Comparison of ENCODE assay signal across 19 cellular contexts in the genomic region with DNA sequence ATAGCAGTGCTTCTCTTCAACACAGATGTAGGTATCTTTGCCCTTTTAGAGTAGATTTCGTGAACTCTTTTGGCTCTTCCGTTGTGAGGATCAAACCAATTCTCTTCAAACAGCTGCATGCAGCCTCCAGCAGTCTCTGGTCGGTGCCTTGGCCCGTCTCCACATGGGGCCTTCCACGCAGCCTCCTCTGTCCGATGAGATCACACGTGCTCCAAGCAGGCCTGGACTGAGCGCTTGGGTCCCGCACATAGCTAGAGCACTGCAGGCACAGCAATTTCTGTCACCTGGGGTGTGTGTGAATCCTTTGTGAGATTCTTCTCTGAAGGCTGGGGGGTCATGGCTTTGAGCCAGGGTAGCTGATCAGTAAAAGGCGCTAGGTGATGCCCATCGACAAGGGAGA.
"Had no signal": no experiment of that assay in that cellular context is flagged by ENCODE, and none has a peak within 500 bp of the region (broad histone marks: within the 10 kb centered on the region; RNA-seq: fewer than 3 reads in every experiment).

No MANE protein-coding gene starts in this region.

- H3K4me1 Mint-ChIP-seq: endodermal cell, naive B cell had no signal

- H3K27me3 ChIP-seq: pancreas, tibial nerve, vagina had no signal

- H3K9ac ChIP-seq: SK-N-SH had no signal

- H3K4me3 ChIP-seq: pancreas, tibial nerve, vagina had no signal

- DNase-seq: activated CD4-positive, alpha-beta T cell treated with anti-CD3 and anti-CD28 coated beads, Interleukin-2, amount 50 U/mL, for 4 hours; activated effector memory CD4-positive, alpha-beta T cell treated with anti-CD3 and anti-CD28 coated beads, Interleukin-2, amount 50 U/mL, for 16 hours; activated naive CD4-positive, alpha-beta T cell treated with anti-CD3 and anti-CD28 coated beads, Interleukin-2, amount 50 U/mL, for 16 hours; activated T-cell treated with anti-CD3 and anti-CD28 coated beads, Interleukin-2, amount 50 U/mL, for 72 hours; endodermal cell; erythroblast; naive B cell; pancreas; SK-N-SH; stimulated activated CD4-positive, alpha-beta T cell treated with anti-CD3 and anti-CD28 coated beads, Interleukin-12 subunit alpha, Interleukin-12 subunit beta, amount 100 ng/mL, for 4 hours; stimulated activated CD4-positive, alpha-beta T cell treated with anti-CD3 and anti-CD28 coated beads, Interleukin-1b, Interleukin-23, amount 100 ng/mL, for 48 hours had no signal

- H3K4me2 ChIP-seq: SK-N-SH had no signal

- FAIRE-seq: astrocyte, bronchial epithelial cell, pancreas, TTC549 had no signal

- H3K9me3 ChIP-seq: pancreas, SK-N-SH, vagina had no signal

- H3K27ac Mint-ChIP-seq: activated T-cell treated with anti-CD3 and anti-CD28 coated beads, Interleukin-2, amount 50 U/mL, for 72 hours; endodermal cell; stimulated activated naive CD8-positive, alpha-beta T cell treated with anti-CD3 and anti-CD28 coated beads, Interleukin-15, Interleukin-2, amounts not matched to agents 100 ng/mL and 50 ng/mL, for 24 hours; T-helper 2 cell treated with Interferon-gamma antibody and Interleukin-4, amounts not matched to agents 5 μg/mL and 100 μg/mL, for 36 hours had no signal

- ATAC-seq: activated T-cell treated with anti-CD3 and anti-CD28 coated beads, Interleukin-2, amount 50 U/mL, for 72 hours; left colon had no signal

- H3K36me3 ChIP-seq: pancreas, vagina had no signal

- H3K27ac ChIP-seq: pancreas, tibial nerve, vagina had no signal

- H3K4me1 ChIP-seq: pancreas had no signal

- H3K4me3 Mint-ChIP-seq: activated T-cell treated with anti-CD3 and anti-CD28 coated beads, Interleukin-2, amount 50 U/mL, for 72 hours; endodermal cell; naive B cell; stimulated activated naive CD8-positive, alpha-beta T cell treated with anti-CD3 and anti-CD28 coated beads, Interleukin-15, Interleukin-2, amounts not matched to agents 100 ng/mL and 50 ng/mL, for 24 hours; T-helper 2 cell treated with Interferon-gamma antibody and Interleukin-4, amounts not matched to agents 5 μg/mL and 100 μg/mL, for 36 hours had no signal
